18 cellular contexts compared by ENCODE assay signal in genomic region chr14:68972507-68973272, GRCh38. TPM values are rescaled to one million over a fixed set of nuclear protein-coding genes. Genes with fewer than 3 reads are reported as not detected.
DNase-seq lines count a peak whose midpoint lies in the region; ATAC-seq and TF ChIP-seq lines count a peak whose summit lies in the region.
"Had no signal": no experiment of that assay in that cellular context is flagged by ENCODE, and none has a peak within 500 bp of the region (broad histone marks: within the 10 kb centered on the region; RNA-seq: fewer than 3 reads in every experiment).

No MANE protein-coding gene starts in this region.

- no peaks in the 10 kb centered on the region for H3K27me3 ChIP-seq in CD4-positive, alpha-beta memory T cell (ENCODE audit: insufficient read depth, low read length)
- H3K27me3 ChIP-seq in osteoblast (ENCODE audit: insufficient read depth, low read length), result no peaks in the 10 kb centered on the region
- H3K27me3 ChIP-seq: heart right ventricle had no signal

- peaks cover 0 to 5% (median 0%) of the 10 kb centered on the region in 8 donors for H3K9me3 Mint-ChIP-seq in CD4-positive, alpha-beta memory T cell
- H3K9me3 Mint-ChIP-seq in T-cell, result peaks cover 0 to 4% (median 0%) of the 10 kb centered on the region in 3 donors
- H3K9me3 Mint-ChIP-seq: central memory CD8-positive, alpha-beta T cell had no signal

- H3K4me2 ChIP-seq in osteoblast (ENCODE audit: insufficient read depth, low read length), result no peak overlapping the region

- H3K4me1 ChIP-seq in CD4-positive, alpha-beta memory T cell (ENCODE audit: insufficient read depth, low read length), result peaks cover 72% of the 10 kb centered on the region
- H3K4me1 ChIP-seq in osteoblast (ENCODE audit: insufficient read depth, low read length), result peaks cover 78% of the 10 kb centered on the region

- no peak overlapping the region for H2AFZ ChIP-seq in osteoblast (ENCODE audit: low read length)

- H3K27me3 Mint-ChIP-seq in CD4-positive, alpha-beta memory T cell, result no peaks in the 10 kb centered on the region
- no peaks in the 10 kb centered on the region for H3K27me3 Mint-ChIP-seq in T-cell
- H3K27me3 Mint-ChIP-seq: central memory CD8-positive, alpha-beta T cell had no signal

- no peak for ATAC-seq in T-cell (replicated peaks in 1 of 4)
- ATAC-seq: activated CD4-positive, CD25-positive, alpha-beta regulatory T cell treated with anti-CD3 and anti-CD28 coated beads, Interleukin-2, amount 50 U/mL, for 24 hours; activated CD8-positive, alpha-beta memory T cell treated with anti-CD3 and anti-CD28 coated beads, Interleukin-2, amount 10 ng/mL, durations not matched to agents 7 days and 5 days; heart right ventricle had no signal

- peak overlapping the region; percentile 10 to 99 (median 82) for H3K27ac Mint-ChIP-seq in CD4-positive, alpha-beta memory T cell
- H3K27ac Mint-ChIP-seq in T-cell, result peak overlapping the region; percentile 99
- H3K27ac Mint-ChIP-seq: activated CD8-positive, alpha-beta memory T cell treated with anti-CD3 and anti-CD28 coated beads, Interleukin-2, amount 10 ng/mL, durations not matched to agents 7 days and 5 days had no signal

- peaks cover 56 to 93% (median 77%) of the 10 kb centered on the region in 4 donors for H3K4me1 Mint-ChIP-seq in CD4-positive, alpha-beta memory T cell
- H3K4me1 Mint-ChIP-seq in T-cell, result peaks cover 89 to 98% (median 93%) of the 10 kb centered on the region in 3 donors

- H3K9me3 ChIP-seq in CD4-positive, alpha-beta memory T cell (ENCODE audit: control insufficient read depth in 1 of 2, low read length in 2 of 2), result no peaks in the 10 kb centered on the region
- H3K9me3 ChIP-seq in osteoblast (ENCODE audit: low read depth, low read length), result no peaks in the 10 kb centered on the region

- peaks cover 100% of the 10 kb centered on the region for H3K79me2 ChIP-seq in osteoblast (ENCODE audit: insufficient read depth, low read length)

- H4K20me1 ChIP-seq in osteoblast (ENCODE audit: insufficient read depth, low read length), result peaks cover 87% of the 10 kb centered on the region

- no peak overlapping the region for H3K27ac ChIP-seq in CD4-positive, alpha-beta memory T cell (ENCODE audit: low read depth, low read length)
- H3K27ac ChIP-seq in epithelial cell of prostate (peak overlapping the region; percentile 99), osteoblast (ENCODE audit: low read depth, low read length) (peak overlapping the region; percentile 57)

- POLR2A ChIA-PET in CD4-positive, alpha-beta memory T cell (lab: Charles Lee; ENCODE audit: partially characterized antibody), result no interaction called here
- POLR2A ChIA-PET in T-cell (lab: Charles Lee), result no interaction called here

- peak overlapping the region in 2 of 8 donors; percentile 8 to 15 for H3K4me3 Mint-ChIP-seq in CD4-positive, alpha-beta memory T cell
- peak overlapping the region in 1 of 3 donors; percentile 46 for H3K4me3 Mint-ChIP-seq in T-cell
- H3K4me3 Mint-ChIP-seq: activated CD8-positive, alpha-beta memory T cell treated with anti-CD3 and anti-CD28 coated beads, Interleukin-2, amount 10 ng/mL, durations not matched to agents 7 days and 5 days; central memory CD8-positive, alpha-beta T cell had no signal

- H3K4me3 ChIP-seq in CD4-positive, alpha-beta memory T cell (ENCODE audit: low read length in 2 of 2), result no peak overlapping the region
- no peak overlapping the region for H3K4me3 ChIP-seq in osteoblast (ENCODE audit: insufficient read depth, low read length)
- H3K4me3 ChIP-seq: heart right ventricle had no signal

- intact Hi-C loops in CD4-positive, alpha-beta memory T cell (cut with micrococcal nuclease), result no loop called here

- no peak for DNase-seq in CD4-positive, alpha-beta memory T cell
- no peak for DNase-seq in T-cell
- DNase-seq in epithelial cell of prostate (ENCODE audit: low read depth, low spot score), result no peak
- DNase-seq in osteoblast (ENCODE audit: insufficient read length, low spot score, missing footprints), result no peak
- no peak for DNase-seq in kidney tubule cell (ENCODE audit: low spot score)
- no peak for DNase-seq in GF-D8 (lab: John Stamatoyannopoulos, UW)
- DNase-seq in GM10266 (ENCODE audit: extremely low spot score), result no peak
- no peak for DNase-seq in amygdala (lab: John Stamatoyannopoulos, UW)
- DNase-seq: activated CD8-positive, alpha-beta memory T cell treated with anti-CD3 and anti-CD28 coated beads, Interleukin-2, amount 10 ng/mL, durations not matched to agents 7 days and 5 days; activated gamma-delta T cell treated with Interleukin-2 at 50 U/mL for 16 hours; heart right ventricle; kidney glomerular epithelial cell; MV-4-11; NCI-H774; stimulated activated CD4-positive, alpha-beta T cell treated with anti-CD3 and anti-CD28 coated beads, Interleukin-12 subunit alpha, Interleukin-12 subunit beta, amount 100 ng/mL, for 4 hours; stimulated activated naive CD4-positive, alpha-beta T cell treated with Interleukin-2 at 50 U/mL for 16 hours had no signal

- no peaks in the 10 kb centered on the region for H3K36me3 ChIP-seq in CD4-positive, alpha-beta memory T cell (ENCODE audit: insufficient read depth, low read length)
- peaks cover 75% of the 10 kb centered on the region for H3K36me3 ChIP-seq in osteoblast (ENCODE audit: insufficient read depth, low read length)

- CTCF ChIA-PET in CD4-positive, alpha-beta memory T cell (lab: Charles Lee; ENCODE audit: partially characterized antibody), result no interaction called here
- CTCF ChIA-PET in T-cell (lab: Charles Lee), result no interaction called here

- H3K36me3 Mint-ChIP-seq in CD4-positive, alpha-beta memory T cell, result peaks cover 10 to 30% of the 10 kb centered on the region in 2 donors
- peaks cover 29% of the 10 kb centered on the region for H3K36me3 Mint-ChIP-seq in T-cell

- no peak for TF ChIP-seq CTCF in osteoblast (IDR thresholded peaks at IDR 0.05; ENCODE audit: extremely low read depth, low read depth, low read length)
- no peak for TF ChIP-seq CTCF in GM10266 (IDR thresholded peaks at IDR 0.05; ENCODE audit: control insufficient read depth, insufficient read depth, low read depth, missing control alignments)

RNA-seq across cellular contexts. Expression of gene ACTN1, which starts 6.4 kb away (rescaled TPM):
- total RNA-seq in CD4-positive, alpha-beta memory T cell, result 10 to 100 TPM; 70.8 to 75.1 TPM
- 10 to 100 TPM; 33.6 to 63.3 TPM for polyA plus RNA-seq in CD4-positive, alpha-beta memory T cell
- total RNA-seq in T-cell (100 to 1,000 TPM in 4 of 5 donors, 10 to 100 TPM in 1; 84.8 to 219 (median 122) TPM), osteoblast (444 and 447 TPM in 2 replicates)
